ENCODE assay signal across 10 cellular contexts in genomic region chr15:41291065-41291631, GRCh38. TPM values are rescaled to one million over a fixed set of nuclear protein-coding genes. Genes with fewer than 3 reads are reported as not detected.
DNase-seq lines count a peak whose midpoint lies in the region; ATAC-seq and TF ChIP-seq lines count a peak whose summit lies in the region.
"Had no signal": no experiment of that assay in that cellular context is flagged by ENCODE, and none has a peak within 500 bp of the region (broad histone marks: within the 10 kb centered on the region; RNA-seq: fewer than 3 reads in every experiment).

No MANE protein-coding gene starts in this region.

- no peaks in the 10 kb centered on the region for H3K27me3 Mint-ChIP-seq in CD8-positive, alpha-beta T cell (ENCODE audit: low read depth)

- no peak overlapping the region for H3K4me3 Mint-ChIP-seq in CD8-positive, alpha-beta T cell

- no peak for DNase-seq in CD8-positive, alpha-beta T cell
- DNase-seq in GM20000 (ENCODE audit: low spot score): peak; percentile 50
- DNase-seq in globus pallidus (ENCODE audit: low spot score): peak; percentile 27
- no peak for DNase-seq in NCI-H2196 treated with DMSO at 0.1 percent for 48 hours (lab: John Stamatoyannopoulos, UW; ENCODE audit: unreplicated experiment)
- DNase-seq in DMS79 treated with DMSO at 0.1 percent for 48 hours (lab: John Stamatoyannopoulos, UW): no peak
- DNase-seq in activated effector memory CD4-positive, alpha-beta T cell treated with anti-CD3 and anti-CD28 coated beads, Interleukin-2, amount 50 U/mL, for 16 hours: no peak
- no peak for DNase-seq in superior temporal gyrus (ENCODE audit: extremely low spot score)
- DNase-seq: DMS 273 treated with DMSO at 0.1 percent for 48 hours, mammary epithelial cell had no signal

- H3K9me3 Mint-ChIP-seq in CD8-positive, alpha-beta T cell: no peaks in the 10 kb centered on the region

- POLR2A ChIA-PET in CD8-positive, alpha-beta T cell (lab: Charles Lee): interaction anchor here (0.6 kb wide), 1 partner anchor 433 kb away, joined by 3 read pairs; no protein-coding TSS in a partner anchor

- H3K27me3 ChIP-seq in CD8-positive, alpha-beta T cell (ENCODE audit: insufficient read depth, low read length): no peaks in the 10 kb centered on the region

- H3K36me3 ChIP-seq in CD8-positive, alpha-beta T cell (ENCODE audit: insufficient read depth, low read length): peaks cover 25% of the 10 kb centered on the region

- H3K27ac Mint-ChIP-seq in CD8-positive, alpha-beta T cell: peak overlapping the region; percentile 6

- H3K4me1 ChIP-seq in CD8-positive, alpha-beta T cell (ENCODE audit: insufficient read depth, low read length): peaks cover 5% of the 10 kb centered on the region

- peaks cover 62% of the 10 kb centered on the region for H3K36me3 Mint-ChIP-seq in CD8-positive, alpha-beta T cell

- no peaks in the 10 kb centered on the region for H3K9me3 ChIP-seq in CD8-positive, alpha-beta T cell (ENCODE audit: low read length)

- CTCF ChIA-PET in CD8-positive, alpha-beta T cell (lab: Charles Lee): no interaction called here

- peak; percentile 23 for ATAC-seq in CD8-positive, alpha-beta T cell
- ATAC-seq in HG03432 (IDR thresholded peaks at IDR 0.05; ENCODE audit: unreplicated experiment): peak; percentile 77

- H3K27ac ChIP-seq in CD8-positive, alpha-beta T cell (ENCODE audit: low read depth, low read length): no peak overlapping the region

- H3K4me1 Mint-ChIP-seq in CD8-positive, alpha-beta T cell (ENCODE audit: low read depth): peaks cover 36% of the 10 kb centered on the region

- TF ChIP-seq CTCF in CD8-positive, alpha-beta T cell (IDR thresholded peaks at IDR 0.05): no peak
- no peak for TF ChIP-seq CTCF in GM20000 (IDR thresholded peaks at IDR 0.05; ENCODE audit: extremely low read depth, missing control alignments)

- intact Hi-C loops in CD8-positive, alpha-beta T cell (cut with DNase I, micrococcal nuclease): no loop called here

- no peak overlapping the region for H3K4me3 ChIP-seq in CD8-positive, alpha-beta T cell (ENCODE audit: low read depth, low read length)

RNA-seq across cellular contexts. Expression of gene OIP5, which starts 41.2 kb away (rescaled TPM):
- total RNA-seq in CD8-positive, alpha-beta T cell: not detected

RNA-seq across cellular contexts. Expression of gene NUSAP1, which starts 41.5 kb away (rescaled TPM):
- 1 to 10 TPM; 1.6 to 2.1 TPM for total RNA-seq in CD8-positive, alpha-beta T cell

Comparison
In these comparisons a context has a peak if more than half of its experiments do, and no peak if none do; other contexts are left out.
1. DNase-seq: peak in GM20000 (single experiment) and globus pallidus (single experiment); none in CD8-positive, alpha-beta T cell (0 of 7), NCI-H2196 treated with DMSO at 0.1 percent for 48 hours (single experiment), DMS79 treated with DMSO at 0.1 percent for 48 hours (single experiment), activated effector memory CD4-positive, alpha-beta T cell treated with anti-CD3 and anti-CD28 coated beads, Interleukin-2, amount 50 U/mL, for 16 hours (single experiment) and superior temporal gyrus (single experiment).